Comparison of ENCODE assay signal across 33 cellular contexts in genomic region chr16:55615071-55615470, GRCh38. TPM values are rescaled to one million over a fixed set of nuclear protein-coding genes. Genes with fewer than 3 reads are reported as not detected.
"Had no signal": no experiment of that assay in that cellular context is flagged by ENCODE, and none has a peak within 500 bp of the region (broad histone marks: within the 10 kb centered on the region; RNA-seq: fewer than 3 reads in every experiment).

No MANE protein-coding gene starts in this region.

- H3K27ac Mint-ChIP-seq: activated B cell treated with CpG ODN at 0.5 μM for 24 hours; activated CD8-positive, alpha-beta T cell treated with anti-CD3 and anti-CD28 coated beads for 36 hours; activated naive CD4-positive, alpha-beta T cell treated with anti-CD3 and anti-CD28 coated beads, Interleukin-2, amount 50 U/mL, for 24 hours; activated naive CD8-positive, alpha-beta T cell treated with anti-CD3 and anti-CD28 coated beads for 36 hours; activated naive CD8-positive, alpha-beta T cell treated with anti-CD3 and anti-CD28 coated beads, Interleukin-2, amount 50 U/mL, for 24 hours; activated T-helper 17 cell treated with anti-CD3 and anti-CD28 coated beads, Interleukin-2, amount 50 U/mL, for 72 hours had no signal

- H3K36me3 Mint-ChIP-seq: activated naive CD4-positive, alpha-beta T cell treated with anti-CD3 and anti-CD28 coated beads, Interleukin-2, amount 50 U/mL, for 24 hours had no signal

- H3K4me1 Mint-ChIP-seq: activated B cell treated with CpG ODN at 0.5 μM for 24 hours; activated naive CD4-positive, alpha-beta T cell treated with anti-CD3 and anti-CD28 coated beads, Interleukin-2, amount 50 U/mL, for 24 hours; activated naive CD8-positive, alpha-beta T cell treated with anti-CD3 and anti-CD28 coated beads for 36 hours; activated naive CD8-positive, alpha-beta T cell treated with anti-CD3 and anti-CD28 coated beads, Interleukin-2, amount 50 U/mL, for 24 hours; activated T-helper 17 cell treated with anti-CD3 and anti-CD28 coated beads, Interleukin-2, amount 50 U/mL, for 72 hours had no signal

- H3K27me3 ChIP-seq: adrenal gland, body of pancreas, esophagus muscularis mucosa, gastrocnemius medialis had no signal

- ATAC-seq: activated CD4-positive, CD25-positive, alpha-beta regulatory T cell treated with anti-CD3 and anti-CD28 coated beads, Interleukin-2, amount 50 U/mL, for 24 hours; activated CD8-positive, alpha-beta T cell treated with anti-CD3 and anti-CD28 coated beads for 36 hours; activated naive CD8-positive, alpha-beta T cell treated with anti-CD3 and anti-CD28 coated beads, Interleukin-2, amount 50 U/mL, for 24 hours; activated T-cell treated with anti-CD3 and anti-CD28 coated beads, Interleukin-2, amount 50 U/mL, for 4 hours; activated T-helper 17 cell treated with anti-CD3 and anti-CD28 coated beads, Interleukin-2, amount 50 U/mL, for 72 hours; body of pancreas; foreskin keratinocyte; gastrocnemius medialis; heart left ventricle had no signal

- H3K4me1 ChIP-seq: adrenal gland, body of pancreas, esophagus muscularis mucosa, foreskin keratinocyte, gastrocnemius medialis, heart left ventricle had no signal

- H3K4me3 Mint-ChIP-seq: activated B cell treated with CpG ODN at 0.5 μM for 24 hours; activated CD8-positive, alpha-beta T cell treated with anti-CD3 and anti-CD28 coated beads for 36 hours; activated naive CD4-positive, alpha-beta T cell treated with anti-CD3 and anti-CD28 coated beads, Interleukin-2, amount 50 U/mL, for 24 hours; activated naive CD8-positive, alpha-beta T cell treated with anti-CD3 and anti-CD28 coated beads for 36 hours; activated naive CD8-positive, alpha-beta T cell treated with anti-CD3 and anti-CD28 coated beads, Interleukin-2, amount 50 U/mL, for 24 hours; activated T-cell treated with anti-CD3 and anti-CD28 coated beads, Interleukin-2, amount 50 U/mL, for 4 hours; activated T-helper 17 cell treated with anti-CD3 and anti-CD28 coated beads, Interleukin-2, amount 50 U/mL, for 72 hours had no signal

- H3K9me3 ChIP-seq: adrenal gland, body of pancreas, esophagus muscularis mucosa, gastrocnemius medialis, heart left ventricle had no signal

- H3K27ac ChIP-seq: adrenal gland, body of pancreas, dorsolateral prefrontal cortex, esophagus muscularis mucosa, foreskin keratinocyte, gastrocnemius medialis, heart left ventricle, WERI-Rb-1 had no signal

- DNase-seq: activated B cell treated with CpG ODN at 0.5 μM for 24 hours; activated CD4-positive, alpha-beta T cell treated with anti-CD3 and anti-CD28 coated beads for 48 hours; activated CD4-positive, alpha-beta T cell treated with anti-CD3 and anti-CD28 coated beads, Interleukin-2, amount 50 U/mL, for 1 hour; activated CD4-positive, alpha-beta T cell treated with anti-CD3 and anti-CD28 coated beads, Interleukin-2, amount 50 U/mL, for 48 hours; activated CD8-positive, alpha-beta memory T cell treated with anti-CD3 and anti-CD28 coated beads for 24 hours; activated CD8-positive, alpha-beta T cell treated with anti-CD3 and anti-CD28 coated beads for 36 hours; activated effector memory CD4-positive, alpha-beta T cell treated with Interleukin-2 at 50 U/mL for 16 hours; activated gamma-delta T cell treated with Interleukin-2 at 50 U/mL for 16 hours; activated naive CD4-positive, alpha-beta T cell treated with Interleukin-2 at 50 U/mL for 16 hours; activated naive CD8-positive, alpha-beta T cell treated with anti-CD3 and anti-CD28 coated beads for 36 hours; activated naive CD8-positive, alpha-beta T cell treated with anti-CD3 and anti-CD28 coated beads, Interleukin-2, amount 50 U/mL, for 24 hours; activated T-cell treated with anti-CD3 and anti-CD28 coated beads, Interleukin-2, amount 50 U/mL, for 4 hours; amygdala; aorta; body of pancreas; caudate nucleus; cortex of kidney; dorsolateral prefrontal cortex; effector memory CD4-positive, alpha-beta T cell; foreskin keratinocyte; gastrocnemius medialis; glutamatergic neuron; heart left ventricle; T-helper 2 cell; WERI-Rb-1 had no signal

- H3K36me3 ChIP-seq: adrenal gland, esophagus muscularis mucosa, gastrocnemius medialis, heart left ventricle, WERI-Rb-1 had no signal

- H3K9me3 Mint-ChIP-seq: activated CD8-positive, alpha-beta T cell treated with anti-CD3 and anti-CD28 coated beads for 36 hours had no signal

- H3K4me3 ChIP-seq: adrenal gland, body of pancreas, dorsolateral prefrontal cortex, esophagus muscularis mucosa, gastrocnemius medialis, heart left ventricle had no signal

RNA-seq across cellular contexts. Expression of gene SLC6A2, which starts 40.7 kb away (rescaled TPM):
- total RNA-seq: activated B cell treated with CpG ODN at 0.5 μM for 24 hours; activated CD8-positive, alpha-beta T cell treated with anti-CD3 and anti-CD28 coated beads for 36 hours; activated naive CD8-positive, alpha-beta T cell treated with anti-CD3 and anti-CD28 coated beads for 36 hours; activated T-cell treated with anti-CD3 and anti-CD28 coated beads, Interleukin-2, amount 50 U/mL, for 4 hours; activated T-helper 17 cell treated with anti-CD3 and anti-CD28 coated beads, Interleukin-2, amount 50 U/mL, for 72 hours; body of pancreas; chondrocyte; epithelial cell of proximal tubule; gastrocnemius medialis; T-helper 1 cell treated with Interleukin-12 subunit alpha and Interleukin-12 subunit beta and Interleukin-4 antibody, amounts not matched to agents 30 ng/mL and 1 ng/mL, for 36 hours had no signal
- polyA plus RNA-seq: foreskin keratinocyte, heart left ventricle had no signal

RNA-seq across cellular contexts. Expression of gene CAPNS2, which starts 48.6 kb away (rescaled TPM):
- total RNA-seq: activated B cell treated with CpG ODN at 0.5 μM for 24 hours; activated CD8-positive, alpha-beta T cell treated with anti-CD3 and anti-CD28 coated beads for 36 hours; activated naive CD8-positive, alpha-beta T cell treated with anti-CD3 and anti-CD28 coated beads for 36 hours; activated T-cell treated with anti-CD3 and anti-CD28 coated beads, Interleukin-2, amount 50 U/mL, for 4 hours; activated T-helper 17 cell treated with anti-CD3 and anti-CD28 coated beads, Interleukin-2, amount 50 U/mL, for 72 hours; epithelial cell of proximal tubule; gastrocnemius medialis; T-helper 1 cell treated with Interleukin-12 subunit alpha and Interleukin-12 subunit beta and Interleukin-4 antibody, amounts not matched to agents 30 ng/mL and 1 ng/mL, for 36 hours had no signal
- polyA plus RNA-seq: aorta, heart left ventricle had no signal
